ENCODE assay signal across 8 cellular contexts in genomic region chrX:110145854-110146253, GRCh38.
DNase-seq lines count a peak whose midpoint lies in the region; ATAC-seq and TF ChIP-seq lines count a peak whose summit lies in the region.

No MANE protein-coding gene starts in this region.

- peak; percentile 37 for DNase-seq in AG08396 (ENCODE audit: low spot score)
- DNase-seq in GM12865 (ENCODE audit: low read depth) = peak; percentile 30
- no peak for DNase-seq in RWPE2 (ENCODE audit: low spot score)
- DNase-seq in epithelial cell of proximal tubule (ENCODE audit: low read depth) = no peak
- peak; percentile 25 for DNase-seq in neural crest cell (ENCODE audit: low read depth, low spot score)
- DNase-seq in SHP77 treated with DMSO at 0.1 percent for 48 hours (lab: John Stamatoyannopoulos, UW) = no peak

- peaks cover 23% of the 10 kb centered on the region for H3K4me1 Mint-ChIP-seq in neural crest cell

- H3K9me3 Mint-ChIP-seq in neural crest cell = no peaks in the 10 kb centered on the region

- H3K27ac Mint-ChIP-seq in neural crest cell (ENCODE audit: unreplicated experiment) = no peak overlapping the region

- peaks cover 5% of the 10 kb centered on the region for H3K4me1 ChIP-seq in RWPE2 (ENCODE audit: insufficient read depth, poor library complexity, severe bottlenecking)

- H3K9me3 ChIP-seq in RWPE2 (ENCODE audit: severe bottlenecking) = no peaks in the 10 kb centered on the region

- H3K36me3 Mint-ChIP-seq in neural crest cell (ENCODE audit: low read depth) = peaks cover 6% of the 10 kb centered on the region

- H3K4me3 ChIP-seq in GM12865 (ENCODE audit: low read depth, low read length) = no peak overlapping the region
- no peak overlapping the region for H3K4me3 ChIP-seq in RWPE2 (ENCODE audit: severe bottlenecking)
- no peak overlapping the region for H3K4me3 ChIP-seq in epithelial cell of proximal tubule (ENCODE audit: low read depth, low read length)

- peak; percentile 52 for ATAC-seq in HG02870 (IDR thresholded peaks at IDR 0.05; ENCODE audit: unreplicated experiment)
- no peak for ATAC-seq in RWPE2 (ENCODE audit: low read depth)
- ATAC-seq in HG03439 (IDR thresholded peaks at IDR 0.05; ENCODE audit: unreplicated experiment) = no peak

- no peak overlapping the region for H3K27ac ChIP-seq in RWPE2 (ENCODE audit: poor library complexity, severe bottlenecking)

- peak; percentile 47 for TF ChIP-seq CTCF in GM12865 (IDR thresholded peaks at IDR 0.05; ENCODE audit: insufficient read depth, low read depth, low read length, missing control alignments)
- peak; percentile 30 for TF ChIP-seq CTCF in RWPE2 (IDR thresholded peaks at IDR 0.05; ENCODE audit: poor library complexity, severe bottlenecking)
- TF ChIP-seq CTCF in epithelial cell of proximal tubule (conservative IDR thresholded peaks at IDR 0.05; ENCODE audit: low read depth, low read length) = peak; percentile 52
- TF ChIP-seq CTCF in neural crest cell (conservative IDR thresholded peaks at IDR 0.05) = peak; percentile 71

- no peaks in the 10 kb centered on the region for H3K36me3 ChIP-seq in RWPE2 (ENCODE audit: low read depth)

- H3K4me3 Mint-ChIP-seq in neural crest cell = no peak overlapping the region

- no peaks in the 10 kb centered on the region for H3K27me3 Mint-ChIP-seq in neural crest cell (ENCODE audit: low read depth)

- no peaks in the 10 kb centered on the region for H3K27me3 ChIP-seq in RWPE2 (ENCODE audit: insufficient read depth, poor library complexity, severe bottlenecking)

Comparison
In these comparisons a context has a peak if more than half of its experiments do, and no peak if none do; other contexts are left out.
1. DNase-seq: peak in AG08396 (single experiment), GM12865 (single experiment) and neural crest cell (single experiment); none in RWPE2 (single experiment), epithelial cell of proximal tubule (single experiment) and SHP77 treated with DMSO at 0.1 percent for 48 hours (single experiment).
2. Peak in every context shown above with its lines, with median percentiles within 50 percentile points of each other: CTCF ChIP-seq.